Comparison of ENCODE assay signal across 7 cellular contexts in the genomic region with DNA sequence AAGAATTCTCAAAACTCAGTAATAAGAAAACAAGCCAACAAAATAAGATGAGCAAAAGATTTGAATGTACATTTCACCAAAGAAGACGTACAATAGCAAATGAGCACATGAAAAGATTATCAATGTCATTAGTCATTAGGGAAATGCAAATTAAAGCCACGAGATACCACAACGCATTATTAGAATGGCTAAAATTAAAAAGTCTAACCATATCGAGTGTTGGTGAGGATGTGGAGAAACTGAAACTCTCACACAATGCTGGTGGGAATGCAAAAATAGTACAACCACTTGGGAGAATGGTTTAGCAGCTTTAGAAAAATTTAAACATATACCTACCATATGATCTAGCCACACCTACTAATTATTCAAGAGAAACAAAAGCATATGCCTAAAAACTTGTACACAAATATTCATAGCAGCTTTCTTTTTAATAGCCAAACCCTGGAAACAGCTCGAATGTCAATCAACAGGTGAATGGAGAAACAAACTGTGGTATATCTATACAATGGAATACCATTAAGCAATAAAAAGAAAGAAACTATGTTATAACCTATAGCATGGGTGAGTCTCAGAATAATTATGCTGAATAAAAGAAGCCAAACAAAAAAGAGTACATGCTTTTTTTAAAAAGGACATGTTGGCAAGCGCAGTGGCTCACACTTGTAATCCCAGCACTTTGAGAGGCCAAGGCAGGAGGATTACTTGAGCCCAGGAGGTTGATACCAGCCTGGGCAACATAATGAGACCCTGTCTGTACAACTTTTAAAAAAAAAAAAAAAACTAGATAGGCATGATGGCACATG.
"Had no signal": no experiment of that assay in that cellular context is flagged by ENCODE, and none has a peak within 500 bp of the region (broad histone marks: within the 10 kb centered on the region; RNA-seq: fewer than 3 reads in every experiment).

No MANE protein-coding gene starts in this region.

- DNase-seq: KG1 had no signal

- FAIRE-seq: H1, H54, HTR-8/SVneo had no signal

- H2AFZ ChIP-seq: GM23338 had no signal

- H3K36me3 ChIP-seq: HAP-1 had no signal

- H3K4me2 ChIP-seq: GM23338 had no signal

- ATAC-seq: GM23338, HCT116 had no signal

- H3K9me3 ChIP-seq: HAP-1 had no signal

- H3K4me3 ChIP-seq: GM23338, HAP-1 had no signal

- H3K4me1 ChIP-seq: HAP-1 had no signal
